8 cellular contexts compared by ENCODE assay signal in the genomic region with DNA sequence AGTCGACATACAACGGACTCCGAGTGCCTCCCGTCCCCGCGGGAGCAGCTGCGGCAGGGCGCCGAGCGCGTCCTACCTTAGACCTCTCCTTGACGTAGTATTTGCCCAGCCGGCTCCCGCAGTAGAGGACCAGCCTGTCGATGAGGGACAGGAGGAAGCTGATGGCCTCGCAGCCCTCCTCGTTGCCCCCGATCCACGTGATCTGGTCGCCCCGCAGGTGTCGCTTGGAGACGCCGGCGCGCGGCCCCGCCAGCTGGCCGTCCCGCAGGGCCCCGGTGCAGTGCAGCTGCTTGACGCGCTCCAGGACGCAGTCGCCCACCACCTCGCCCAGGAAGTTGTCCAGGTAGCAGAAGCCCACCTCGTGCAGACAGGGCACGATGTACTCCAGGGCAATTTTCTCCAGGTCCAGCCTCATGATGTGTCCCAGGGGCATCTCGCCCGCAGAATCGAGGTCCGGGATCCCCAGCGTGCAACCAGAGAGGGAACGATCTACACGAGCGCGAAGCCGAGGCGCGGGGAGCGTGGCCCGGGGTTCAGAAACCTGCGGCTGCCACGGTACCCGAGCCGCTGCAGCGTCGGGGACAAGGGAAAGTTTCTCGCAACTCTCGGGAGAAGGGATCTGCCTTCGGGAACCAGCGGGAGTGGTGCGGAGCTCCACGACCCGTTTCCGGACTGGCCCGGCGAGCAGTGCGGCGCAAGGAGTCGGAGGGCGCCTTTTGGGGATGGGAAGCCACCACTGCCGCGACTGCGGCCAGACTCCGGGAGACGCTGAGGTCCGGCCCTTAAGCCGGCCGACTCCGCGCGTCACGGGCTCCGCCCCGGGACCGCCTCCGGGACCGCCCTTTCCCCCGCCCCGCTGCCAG. TPM values are rescaled to one million over a fixed set of nuclear protein-coding genes. Genes with fewer than 3 reads are reported as not detected.
A peak's percentile ranks its signal among the peaks of the same experiment; 100 is the strongest.
DNase-seq lines count a peak whose midpoint lies in the region; ATAC-seq lines count a peak whose summit lies in the region.

A gene (minus strand): TSS at position 755 of the 863 bp plus-strand sequence. CDS start 322 bp downstream, at position 433.

- CTCF ChIA-PET in activated CD4-positive, alpha-beta memory T cell treated with anti-CD3 and anti-CD28 coated beads for 36 hours (lab: Charles Lee) = interaction anchor here (1.0 kb wide), 1 partner anchor 13 kb away, joined by 3 read pairs; no protein-coding TSS in a partner anchor

- H3K36me3 ChIP-seq in ACC112 (ENCODE audit: insufficient read depth, low read length) = no peaks in the 10 kb centered on the region
- H3K36me3 ChIP-seq in effector memory CD4-positive, alpha-beta T cell (ENCODE audit: control insufficient read depth, insufficient read depth, low read length) = no peaks in the 10 kb centered on the region

- DNase-seq in NCI-H226 (peak; percentile 59), lung microvascular endothelial cell (ENCODE audit: low read depth in 2 of 2) (peak; percentile 41 to 65)
- peak; percentile 73 for DNase-seq in activated CD4-positive, alpha-beta memory T cell treated with anti-CD3 and anti-CD28 coated beads for 36 hours
- DNase-seq in effector memory CD4-positive, alpha-beta T cell = peak; percentile 3 to 39 (median 14)
- peak; percentile 34 to 45 (median 35) for DNase-seq in stimulated activated CD4-positive, alpha-beta T cell treated with anti-CD3 and anti-CD28 coated beads, TNF-alpha, amount 100 ng/mL, for 48 hours (ENCODE audit: low read depth in 3 of 3)

- intact Hi-C loops in activated CD4-positive, alpha-beta memory T cell treated with anti-CD3 and anti-CD28 coated beads for 36 hours (cut with micrococcal nuclease) = loop anchor here (5.0 kb wide), 1 partner anchor 92 kb away; no protein-coding TSS in a partner anchor

- H3K36me3 Mint-ChIP-seq in activated CD4-positive, alpha-beta memory T cell treated with anti-CD3 and anti-CD28 coated beads for 36 hours = no peaks in the 10 kb centered on the region

- H3K9me3 ChIP-seq in effector memory CD4-positive, alpha-beta T cell (ENCODE audit: control insufficient read depth, low read length) = no peaks in the 10 kb centered on the region

- H3K4me1 Mint-ChIP-seq in activated CD4-positive, alpha-beta memory T cell treated with anti-CD3 and anti-CD28 coated beads for 36 hours (ENCODE audit: low read depth) = peaks cover 17% of the 10 kb centered on the region

- H3K4me3 ChIP-seq in ACC112 (ENCODE audit: low read depth, low read length) = peak within 1 kb of the TSS; percentile 85
- H3K4me3 ChIP-seq in effector memory CD4-positive, alpha-beta T cell (ENCODE audit: insufficient read depth, low read depth, low read length, poor library complexity, severe bottlenecking) = peak within 1 kb of the TSS; percentile 58

- peaks cover 49% of the 10 kb centered on the region for H3K27me3 ChIP-seq in ACC112 (ENCODE audit: insufficient read depth, low read length)
- peaks cover 4% of the 10 kb centered on the region for H3K27me3 ChIP-seq in effector memory CD4-positive, alpha-beta T cell (replicated peaks; ENCODE audit: control insufficient read depth, insufficient read depth, low read length, poor library complexity, severe bottlenecking)

- no peak within 1 kb of the TSS for H3K27ac ChIP-seq in ACC112 (ENCODE audit: low read depth, low read length)
- no peak within 1 kb of the TSS for H3K27ac ChIP-seq in effector memory CD4-positive, alpha-beta T cell (ENCODE audit: insufficient read depth, low read length, poor library complexity, severe bottlenecking)

- no peak within 1 kb of the TSS for H3K27ac Mint-ChIP-seq in activated CD4-positive, alpha-beta memory T cell treated with anti-CD3 and anti-CD28 coated beads for 36 hours

- peak within 1 kb of the TSS; percentile 38 for H2AFZ ChIP-seq in ACC112 (ENCODE audit: low read length, unreplicated experiment)

- no peaks in the 10 kb centered on the region for H3K79me2 ChIP-seq in ACC112 (ENCODE audit: control insufficient read depth, insufficient read depth, low read length, unreplicated experiment)

- H3K9me3 Mint-ChIP-seq in activated CD4-positive, alpha-beta memory T cell treated with anti-CD3 and anti-CD28 coated beads for 36 hours = no peaks in the 10 kb centered on the region

- POLR2A ChIA-PET in activated CD4-positive, alpha-beta memory T cell treated with anti-CD3 and anti-CD28 coated beads for 36 hours (lab: Charles Lee) = no interaction called here

- H3K4me1 ChIP-seq in ACC112 (ENCODE audit: control insufficient read depth, insufficient read depth, low read length, unreplicated experiment) = peaks cover 10% of the 10 kb centered on the region
- peaks cover 9% of the 10 kb centered on the region for H3K4me1 ChIP-seq in effector memory CD4-positive, alpha-beta T cell (ENCODE audit: control insufficient read depth, insufficient read depth, low read length, poor library complexity, severe bottlenecking)

- H3K4me3 Mint-ChIP-seq in activated CD4-positive, alpha-beta memory T cell treated with anti-CD3 and anti-CD28 coated beads for 36 hours = peak within 1 kb of the TSS; percentile 76

- ATAC-seq in GM18520 (IDR thresholded peaks at IDR 0.05; ENCODE audit: unreplicated experiment) = peak; percentile 61
- ATAC-seq in HG03039 (IDR thresholded peaks at IDR 0.05; ENCODE audit: unreplicated experiment) = peak; percentile 95

- H3K27me3 Mint-ChIP-seq in activated CD4-positive, alpha-beta memory T cell treated with anti-CD3 and anti-CD28 coated beads for 36 hours = peaks cover 42% of the 10 kb centered on the region

RNA-seq across cellular contexts. Expression of the gene that starts here (rescaled TPM):
- 1 to 10 TPM; 1.2 to 1.9 TPM for total RNA-seq in activated CD4-positive, alpha-beta memory T cell treated with anti-CD3 and anti-CD28 coated beads for 36 hours
- 1.7 and 6.2 TPM in 2 replicates for total RNA-seq in lung microvascular endothelial cell

Comparison
In these comparisons a context has a peak if more than half of its experiments do, and no peak if none do; other contexts are left out.
1. DNase-seq: peak in every context shown above with its lines; median percentile 73 in activated CD4-positive, alpha-beta memory T cell treated with anti-CD3 and anti-CD28 coated beads for 36 hours; 59 in NCI-H226; 53 in lung microvascular endothelial cell; 35 in stimulated activated CD4-positive, alpha-beta T cell treated with anti-CD3 and anti-CD28 coated beads, TNF-alpha, amount 100 ng/mL, for 48 hours; 14 in effector memory CD4-positive, alpha-beta T cell.